ENCODE assay signal across 33 cellular contexts in the genomic region with DNA sequence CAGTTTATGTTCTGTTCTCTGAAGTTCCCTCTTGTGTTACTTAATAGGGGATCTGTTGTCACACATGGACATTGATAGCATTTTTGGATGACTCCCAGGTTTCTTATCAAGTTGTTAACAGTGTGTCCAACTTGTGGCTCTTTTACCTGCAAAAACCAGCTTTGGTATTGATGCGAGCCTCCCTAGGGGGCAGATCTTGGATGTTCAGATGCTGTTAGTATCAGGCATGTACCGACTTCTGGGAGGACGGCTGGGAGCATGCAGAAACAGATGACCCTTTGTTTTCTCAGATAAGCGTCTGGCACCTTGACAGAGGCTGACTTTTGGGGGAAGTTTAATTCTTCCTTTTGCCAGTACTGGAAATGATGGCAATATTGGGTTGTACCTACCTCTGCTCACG. TPM values are rescaled to one million over a fixed set of nuclear protein-coding genes. Genes with fewer than 3 reads are reported as not detected.
DNase-seq lines count a peak whose midpoint lies in the region; ATAC-seq, FAIRE-seq and TF ChIP-seq lines count a peak whose summit lies in the region.
"Had no signal": no experiment of that assay in that cellular context is flagged by ENCODE, and none has a peak within 500 bp of the region (broad histone marks: within the 10 kb centered on the region; RNA-seq: fewer than 3 reads in every experiment).

No MANE protein-coding gene starts in this region.

- H3K4me1 Mint-ChIP-seq in Caco-2 (ENCODE audit: low read depth, unreplicated experiment), result no peaks in the 10 kb centered on the region
- H3K4me1 Mint-ChIP-seq in activated T-cell treated with anti-CD3 and anti-CD28 coated beads, Interleukin-2, amount 50 U/mL, for 72 hours (ENCODE audit: low read depth), result no peaks in the 10 kb centered on the region
- H3K4me1 Mint-ChIP-seq: activated naive CD8-positive, alpha-beta T cell treated with anti-CD3 and anti-CD28 coated beads for 36 hours had no signal

- H3K9me3 Mint-ChIP-seq in Caco-2 (ENCODE audit: unreplicated experiment), result no peaks in the 10 kb centered on the region
- H3K9me3 Mint-ChIP-seq in activated T-cell treated with anti-CD3 and anti-CD28 coated beads, Interleukin-2, amount 50 U/mL, for 72 hours, result no peaks in the 10 kb centered on the region
- H3K9me3 Mint-ChIP-seq: activated CD8-positive, alpha-beta T cell treated with anti-CD3 and anti-CD28 coated beads for 36 hours; activated naive CD8-positive, alpha-beta T cell treated with anti-CD3 and anti-CD28 coated beads for 36 hours; immature natural killer cell; natural killer cell had no signal

- dilution Hi-C loops in endothelial cell of umbilical vein (cut with MboI; ENCODE audit: extremely low pct_ligation_motif_present, low sequenced_read_pairs), result no loop called here

- peak overlapping the region; percentile 82 for H3K27ac ChIP-seq in endothelial cell of umbilical vein (ENCODE audit: insufficient read depth, low read depth, low read length)
- H3K27ac ChIP-seq: body of pancreas, foreskin keratinocyte, hepatocyte, left lung, ovary, RWPE1 had no signal

- peaks cover 45% of the 10 kb centered on the region for H3K4me1 ChIP-seq in endothelial cell of umbilical vein (ENCODE audit: control insufficient read depth, extremely low read depth, insufficient read depth, low read length)
- H3K4me1 ChIP-seq in Caco-2, result no peaks in the 10 kb centered on the region
- H3K4me1 ChIP-seq: foreskin keratinocyte had no signal

- no peak for TF ChIP-seq CTCF in endothelial cell of umbilical vein (IDR thresholded peaks at IDR 0.05; ENCODE audit: extremely low read depth in 1 of 2, insufficient read depth in 1 of 2, low read depth in 1 of 2, low read length in 2 of 2)
- no peak for TF ChIP-seq CTCF in Caco-2 (IDR thresholded peaks at IDR 0.05; ENCODE audit: insufficient read depth in 1 of 2, low read depth in 1 of 2, low read length in 1 of 2, severe bottlenecking in 1 of 2, unreplicated experiment in 1 of 2)

- DNase-seq in G401 (ENCODE audit: low spot score), result peak; percentile 55
- peak; percentile 28 for DNase-seq in SK-MEL-5 (ENCODE audit: low read depth, low spot score)
- no peak for DNase-seq in endothelial cell of umbilical vein (ENCODE audit: low read depth, low spot score)
- DNase-seq in putamen (ENCODE audit: low spot score), result peak; percentile 30
- DNase-seq in Caco-2, result no peak
- no peak for DNase-seq in T-helper 9 cell
- no peak for DNase-seq in NCI-H1048 (lab: John Stamatoyannopoulos, UW)
- no peak for DNase-seq in activated T-cell treated with anti-CD3 and anti-CD28 coated beads, Interleukin-2, amount 50 U/mL, for 72 hours
- DNase-seq: activated CD8-positive, alpha-beta T cell treated with anti-CD3 and anti-CD28 coated beads for 36 hours; activated effector memory CD4-positive, alpha-beta T cell treated with Interleukin-2 at 50 U/mL for 16 hours; activated naive CD8-positive, alpha-beta T cell treated with anti-CD3 and anti-CD28 coated beads for 36 hours; body of pancreas; DMS53; effector CD8-positive, alpha-beta T cell; foreskin keratinocyte; GDM1; immature natural killer cell; left lung; natural killer cell; NCI-H1694; NCI-H524 treated with DMSO at 0.1 percent for 48 hours; ovary; right cardiac atrium; stimulated activated CD4-positive, alpha-beta T cell treated with anti-CD3 and anti-CD28 coated beads, Interleukin-4, amount 100 ng/mL, for 4 hours; stimulated activated naive CD4-positive, alpha-beta T cell; T1000 had no signal

- peaks cover 0 to 1% of the 10 kb centered on the region in 2 experiments for H3K27me3 ChIP-seq in endothelial cell of umbilical vein (ENCODE audit: control insufficient read depth in 2 of 2, insufficient read depth in 2 of 2, low read length in 2 of 2)
- no peaks in the 10 kb centered on the region; the same call in 1 of the 2 replicates for H3K27me3 ChIP-seq in Caco-2 (replicated peaks; ENCODE audit: control insufficient read depth, insufficient read depth, low read length)
- H3K27me3 ChIP-seq: ovary had no signal

- H3K36me3 Mint-ChIP-seq in Caco-2 (ENCODE audit: insufficient read depth, unreplicated experiment), result no peaks in the 10 kb centered on the region
- H3K36me3 Mint-ChIP-seq in activated T-cell treated with anti-CD3 and anti-CD28 coated beads, Interleukin-2, amount 50 U/mL, for 72 hours (ENCODE audit: insufficient read depth in 2 of 2), result peaks cover 2 to 3% of the 10 kb centered on the region in 2 donors
- H3K36me3 Mint-ChIP-seq: activated naive CD8-positive, alpha-beta T cell treated with anti-CD3 and anti-CD28 coated beads for 36 hours; natural killer cell had no signal

- FAIRE-seq in endothelial cell of umbilical vein (lab: Jason Lieb, UNC), result no peak
- FAIRE-seq: H1, HTR-8/SVneo had no signal

- no peak overlapping the region for H3K9ac ChIP-seq in endothelial cell of umbilical vein (replicated peaks; ENCODE audit: extremely low read depth, insufficient read depth, low read length)

- POLR2A ChIA-PET in endothelial cell of umbilical vein (lab: Charles Lee), result no interaction called here
- POLR2A ChIA-PET in Caco-2 (lab: Charles Lee), result no interaction called here

- H3K36me3 ChIP-seq in endothelial cell of umbilical vein (ENCODE audit: control insufficient read depth in 2 of 2, extremely low read depth in 1 of 2, insufficient read depth in 2 of 2, low read length in 2 of 2), result no peaks in the 10 kb centered on the region
- no peaks in the 10 kb centered on the region for H3K36me3 ChIP-seq in Caco-2 (ENCODE audit: control insufficient read depth, insufficient read depth, low read length)
- H3K36me3 ChIP-seq: left lung, ovary had no signal

- H3K4me3 Mint-ChIP-seq in Caco-2 (ENCODE audit: unreplicated experiment), result no peak overlapping the region
- H3K4me3 Mint-ChIP-seq in activated T-cell treated with anti-CD3 and anti-CD28 coated beads, Interleukin-2, amount 50 U/mL, for 72 hours, result no peak overlapping the region
- H3K4me3 Mint-ChIP-seq: activated CD8-positive, alpha-beta T cell treated with anti-CD3 and anti-CD28 coated beads for 36 hours; activated naive CD8-positive, alpha-beta T cell treated with anti-CD3 and anti-CD28 coated beads for 36 hours; natural killer cell had no signal

- H4K20me1 ChIP-seq in endothelial cell of umbilical vein (replicated peaks; ENCODE audit: control insufficient read depth, extremely low read depth, insufficient read depth, low read length), result no peaks in the 10 kb centered on the region

- H3K4me2 ChIP-seq in endothelial cell of umbilical vein (ENCODE audit: insufficient read depth, low read length), result peak overlapping the region; percentile 14
- H3K4me2 ChIP-seq: hepatocyte had no signal

- no peak for TF ChIP-seq POLR2A in endothelial cell of umbilical vein (IDR thresholded peaks at IDR 0.05; ENCODE audit: low read depth, low read length)

- intact Hi-C loops in endothelial cell of umbilical vein (cut with micrococcal nuclease) (no loop called here), Caco-2 (cut with micrococcal nuclease; ENCODE audit: unreplicated experiment) (no loop called here)

- H3K9me3 ChIP-seq in endothelial cell of umbilical vein (replicated peaks; ENCODE audit: control insufficient read depth, insufficient read depth, low read length) (no peaks in the 10 kb centered on the region), Caco-2 (no peaks in the 10 kb centered on the region)
- H3K9me3 ChIP-seq: body of pancreas, left lung, ovary had no signal

- H3K79me2 ChIP-seq in endothelial cell of umbilical vein (ENCODE audit: control insufficient read depth, insufficient read depth, low read length), result peaks cover 25% of the 10 kb centered on the region
- H3K79me2 ChIP-seq: hepatocyte had no signal

- H3K27ac Mint-ChIP-seq in Caco-2 (ENCODE audit: unreplicated experiment), result no peak overlapping the region
- H3K27ac Mint-ChIP-seq in activated T-cell treated with anti-CD3 and anti-CD28 coated beads, Interleukin-2, amount 50 U/mL, for 72 hours, result no peak overlapping the region
- H3K27ac Mint-ChIP-seq: activated CD8-positive, alpha-beta T cell treated with anti-CD3 and anti-CD28 coated beads for 36 hours; activated naive CD8-positive, alpha-beta T cell treated with anti-CD3 and anti-CD28 coated beads for 36 hours; immature natural killer cell; natural killer cell had no signal

- H3K4me3 ChIP-seq in endothelial cell of umbilical vein (replicated peaks in 1 of 3; ENCODE audit: insufficient read depth in 1 of 3, low read depth in 1 of 3, low read length in 3 of 3) (no peak overlapping the region), Caco-2 (ENCODE audit: low read depth, low read length) (no peak overlapping the region)
- H3K4me3 ChIP-seq: body of pancreas, hepatocyte, left lung, ovary had no signal

- in situ Hi-C loops in G401 (cut with HindIII; ENCODE audit: low sequenced_read_pairs), result no loop called here
- in situ Hi-C loops in SK-MEL-5 (cut with HindIII; ENCODE audit: low pct_unique_long_range_greater_than_20kb, low sequenced_read_pairs), result no loop called here

- BruUV-seq in endothelial cell of umbilical vein (replicated peaks; lab: Mats Ljungman, UMichigan) (no TSS peak), Caco-2 (replicated peaks; lab: Mats Ljungman, UMichigan) (no TSS peak)

- CTCF ChIA-PET in endothelial cell of umbilical vein (lab: Charles Lee) (interaction anchor here (1.0 to 4.1 kb wide), 4 partner anchors 18 to 276 kb away, joined by 3 to 23 read pairs (median 4); no protein-coding TSS in a partner anchor), Caco-2 (lab: Charles Lee) (no interaction called here)

- H3K27me3 Mint-ChIP-seq in Caco-2 (ENCODE audit: insufficient read depth, unreplicated experiment), result peaks cover 12% of the 10 kb centered on the region
- peaks cover 40% of the 10 kb centered on the region for H3K27me3 Mint-ChIP-seq in activated T-cell treated with anti-CD3 and anti-CD28 coated beads, Interleukin-2, amount 50 U/mL, for 72 hours (ENCODE audit: low read depth)

- no peak for ATAC-seq in activated T-cell treated with anti-CD3 and anti-CD28 coated beads, Interleukin-2, amount 50 U/mL, for 72 hours (replicated peaks in 1 of 2)
- ATAC-seq: activated CD4-positive, CD25-positive, alpha-beta regulatory T cell treated with anti-CD3 and anti-CD28 coated beads, Interleukin-2, amount 50 U/mL, for 24 hours; activated CD8-positive, alpha-beta T cell treated with anti-CD3 and anti-CD28 coated beads for 36 hours; body of pancreas; esophagus mucosa; foreskin keratinocyte; left lung; natural killer cell; right cardiac atrium had no signal

- H2AFZ ChIP-seq in endothelial cell of umbilical vein (ENCODE audit: low read depth, low read length), result no peak overlapping the region
- H2AFZ ChIP-seq: hepatocyte had no signal

- H3K9me1 ChIP-seq in endothelial cell of umbilical vein (replicated peaks; ENCODE audit: control insufficient read depth, extremely low read depth, insufficient read depth, low read length), result no peaks in the 10 kb centered on the region

RNA-seq across cellular contexts. Expression of gene PLPP4, which starts 2.2 kb away (rescaled TPM):
- not detected in 2 replicates for total RNA-seq in G401 (2014; rRNA removed; shearing (Covaris generic))
- total RNA-seq in SK-MEL-5 (2014; rRNA removed; shearing (Covaris generic)), result 1.7 and 4.0 TPM in 2 replicates
- 1.7 and 2.3 TPM in 2 replicates for polyA plus RNA-seq in SK-MEL-5 (2015; cell fraction: cytosol; rRNA removed)
- polyA plus RNA-seq in SK-MEL-5 (2015; cell fraction: nucleus; rRNA removed), result not detected in 2 replicates
- total RNA-seq in endothelial cell of umbilical vein (15.5 and 17.1 TPM in 2 replicates), Caco-2 (2022) (0.56 and 0.61 TPM in 2 replicates)
- polyA plus RNA-seq in endothelial cell of umbilical vein, result 33.0 and 36.4 TPM in 2 replicates
- polyA plus RNA-seq in endothelial cell of umbilical vein (2011; cell fraction: cytosol; rRNA removed), result 30.4 and 32.4 TPM in 2 replicates
- polyA plus RNA-seq in endothelial cell of umbilical vein (2011; cell fraction: nucleus; rRNA removed), result 34.5 and 41.4 TPM in 2 replicates
- polyA plus RNA-seq in endothelial cell of umbilical vein (2012), result 37.3 and 39.5 TPM in 2 replicates
- 22.8 and 24.2 TPM in 2 replicates for polyA minus RNA-seq in endothelial cell of umbilical vein
- polyA minus RNA-seq in endothelial cell of umbilical vein (2011; cell fraction: cytosol; rRNA and poly(A)+ RNA removed), result not detected
- polyA minus RNA-seq in endothelial cell of umbilical vein (2011; cell fraction: nucleus; rRNA and poly(A)+ RNA removed), result 19.6 and 22.1 TPM in 2 replicates
- total RNA-seq in activated T-cell treated with anti-CD3 and anti-CD28 coated beads, Interleukin-2, amount 50 U/mL, for 72 hours, result not detected
- total RNA-seq: activated CD8-positive, alpha-beta T cell treated with anti-CD3 and anti-CD28 coated beads for 36 hours; activated naive CD8-positive, alpha-beta T cell treated with anti-CD3 and anti-CD28 coated beads for 36 hours; esophagus mucosa; H1; natural killer cell; right cardiac atrium had no signal
- polyA plus RNA-seq: AG04450, immature natural killer cell had no signal

Comparison
In these comparisons a context has a peak if more than half of its experiments do, and no peak if none do; other contexts are left out.
1. DNase-seq: peak in G401 (single experiment), SK-MEL-5 (single experiment) and putamen (single experiment); none in endothelial cell of umbilical vein (single experiment), Caco-2 (0 of 2), T-helper 9 cell (single experiment), NCI-H1048 (single experiment) and activated T-cell treated with anti-CD3 and anti-CD28 coated beads, Interleukin-2, amount 50 U/mL, for 72 hours (0 of 2).